In genomic region chr1:145281037-145281727, GRCh38 we compare ENCODE assay signal across 8 cellular contexts. TPM values are rescaled to one million over a fixed set of nuclear protein-coding genes. Genes with fewer than 3 reads are reported as not detected.
DNase-seq lines count a peak whose midpoint lies in the region; ATAC-seq and TF ChIP-seq lines count a peak whose summit lies in the region.
"Not testable (repeated sequence)": the region's sequence is repeated elsewhere in the genome, so short reads cannot be mapped to it uniquely, and the experiment has no call there.

No MANE protein-coding gene starts in this region.

- in situ Hi-C loops in SK-MEL-5 (cut with HindIII; ENCODE audit: low pct_unique_long_range_greater_than_20kb, low sequenced_read_pairs) = not testable (repeated sequence)

- peak; percentile 88 for ATAC-seq in HG02588 (IDR thresholded peaks at IDR 0.05; ENCODE audit: unreplicated experiment)

- peak; percentile 94 for TF ChIP-seq POLR2A in GM10847 (IDR thresholded peaks at IDR 0.05; ENCODE audit: extremely low read depth, insufficient read length)

- DNase-seq in NCI-H1092 treated with DMSO at 0.1 percent for 48 hours (lab: John Stamatoyannopoulos, UW) = peak; percentile 98
- DNase-seq in SK-MEL-5 (ENCODE audit: low read depth, low spot score) = peak; percentile 100
- peak; percentile 86 for DNase-seq in activated naive CD4-positive, alpha-beta T cell treated with Interleukin-2 at 50 U/mL for 16 hours
- DNase-seq in foreskin melanocyte = peak; percentile 87
- DNase-seq in nucleus accumbens (lab: John Stamatoyannopoulos, UW) = peak in 40 of 56 donors; percentile 25 to 83 (median 58)
- peak; percentile 54 for DNase-seq in stromal cell of bone marrow (ENCODE audit: low read depth)

RNA-seq across cellular contexts. Expression of gene PPIAL4D, which starts 39.2 kb away (rescaled TPM):
- total RNA-seq in SK-MEL-5 (2014; rRNA removed; shearing (Covaris generic)) = not detected in 2 replicates
- not detected in 2 replicates for polyA plus RNA-seq in SK-MEL-5 (2015; cell fraction: cytosol; rRNA removed)
- polyA plus RNA-seq in SK-MEL-5 (2015; cell fraction: nucleus; rRNA removed) = not detected in 2 replicates

Comparison
In these comparisons a context has a peak if more than half of its experiments do, and no peak if none do; other contexts are left out.
1. Peak in every context shown above with its lines: DNase-seq and ATAC-seq.